In genomic region chr4:175703956-175704600, GRCh38 we compare ENCODE assay signal across 19 cellular contexts.
"Had no signal": no experiment of that assay in that cellular context is flagged by ENCODE, and none has a peak within 500 bp of the region (broad histone marks: within the 10 kb centered on the region; RNA-seq: fewer than 3 reads in every experiment).

No MANE protein-coding gene starts in this region.

- ATAC-seq: gastrocnemius medialis, heart right ventricle, left colon, mucosa of descending colon, right lobe of liver, upper lobe of right lung, WTC11 had no signal

- H3K36me3 Mint-ChIP-seq: activated naive CD8-positive, alpha-beta T cell treated with anti-CD3 and anti-CD28 coated beads, Interleukin-2, amount 10 ng/mL, durations not matched to agents 7 days and 5 days; WTC11 had no signal

- H3K27ac ChIP-seq: cardiac muscle cell, esophagus squamous epithelium, gastrocnemius medialis, heart right ventricle, right lobe of liver, skin epidermis, upper lobe of right lung had no signal

- H3K9me3 Mint-ChIP-seq: activated naive CD8-positive, alpha-beta T cell treated with anti-CD3 and anti-CD28 coated beads, Interleukin-2, amount 10 ng/mL, durations not matched to agents 7 days and 5 days; nephron progenitor cell; WTC11 had no signal

- H3K27me3 Mint-ChIP-seq: activated naive CD8-positive, alpha-beta T cell treated with anti-CD3 and anti-CD28 coated beads, Interleukin-2, amount 10 ng/mL, durations not matched to agents 7 days and 5 days had no signal

- H3K4me1 Mint-ChIP-seq: activated naive CD8-positive, alpha-beta T cell treated with anti-CD3 and anti-CD28 coated beads, Interleukin-2, amount 10 ng/mL, durations not matched to agents 7 days and 5 days had no signal

- DNase-seq: activated naive CD4-positive, alpha-beta T cell treated with anti-CD3 and anti-CD28 coated beads for 36 hours; activated naive CD8-positive, alpha-beta T cell treated with anti-CD3 and anti-CD28 coated beads, Interleukin-2, amount 10 ng/mL, durations not matched to agents 7 days and 5 days; activated T-cell treated with anti-CD3 and anti-CD28 coated beads, Interleukin-2, amount 50 U/mL, for 48 hours; amniotic stem cell; esophagus squamous epithelium; gastrocnemius medialis; heart right ventricle; left colon; mesenchymal stem cell; mucosa of descending colon; nephron progenitor cell; right lobe of liver; stimulated activated CD4-positive, alpha-beta T cell treated with anti-CD3 and anti-CD28 coated beads, Interleukin-1b, Interleukin-23, amount 100 ng/mL, for 48 hours; stimulated activated naive CD4-positive, alpha-beta T cell; T-helper 1 cell; upper lobe of right lung had no signal

- H3K27ac Mint-ChIP-seq: activated naive CD4-positive, alpha-beta T cell treated with anti-CD3 and anti-CD28 coated beads for 36 hours; activated naive CD8-positive, alpha-beta T cell treated with anti-CD3 and anti-CD28 coated beads, Interleukin-2, amount 10 ng/mL, durations not matched to agents 7 days and 5 days; nephron progenitor cell; WTC11 had no signal

- H3K4me3 Mint-ChIP-seq: activated naive CD4-positive, alpha-beta T cell treated with anti-CD3 and anti-CD28 coated beads for 36 hours; activated naive CD8-positive, alpha-beta T cell treated with anti-CD3 and anti-CD28 coated beads, Interleukin-2, amount 10 ng/mL, durations not matched to agents 7 days and 5 days; nephron progenitor cell; WTC11 had no signal
